Comparison of ENCODE assay signal across 7 cellular contexts in the genomic region with DNA sequence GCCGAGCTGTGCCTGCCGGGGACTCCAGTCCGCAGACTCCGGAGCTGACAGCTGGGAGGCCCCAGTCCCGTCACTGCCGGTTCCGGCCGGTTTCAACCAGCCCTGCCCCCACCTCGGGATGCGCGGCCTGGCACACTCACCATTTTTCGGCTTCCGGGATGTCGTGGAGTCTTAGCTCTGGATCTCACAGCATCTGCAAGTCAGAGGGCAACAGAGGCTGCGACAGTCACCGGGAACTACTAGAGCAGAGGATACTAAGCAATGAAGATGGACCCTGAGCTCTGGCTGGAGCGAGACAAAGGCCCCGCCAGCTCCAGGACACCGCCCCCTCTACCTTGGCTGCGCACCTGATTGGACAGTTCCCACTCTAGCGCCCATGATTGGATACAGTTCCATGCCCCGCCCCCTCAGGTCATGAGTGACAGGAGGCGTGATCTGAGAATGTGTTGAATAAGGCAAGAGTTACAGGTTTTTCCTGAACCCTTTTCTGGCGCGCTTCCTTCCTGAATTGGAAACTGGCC. TPM values are rescaled to one million over a fixed set of nuclear protein-coding genes. Genes with fewer than 3 reads are reported as not detected.
DNase-seq lines count a peak whose midpoint lies in the region; ATAC-seq and TF ChIP-seq lines count a peak whose summit lies in the region.

Gene ZNF682, minus strand, starts transcription at position 303 of the 521 bp plus-strand sequence. Its CDS starts 160 bp downstream, at position 143.

- H3K27ac ChIP-seq in left lung, result peak within 1 kb of the TSS; percentile 54 to 79

- no peak for TF ChIP-seq CTCF in left lung (IDR thresholded peaks at IDR 0.05)

- no peaks in the 10 kb centered on the region for H3K36me3 ChIP-seq in left lung

- peaks cover 0 to 5% of the 10 kb centered on the region in 2 donors for H3K4me1 ChIP-seq in left lung

- ATAC-seq in GM18517 (IDR thresholded peaks at IDR 0.05; ENCODE audit: unreplicated experiment) (peak; percentile 97), HG03025 (IDR thresholded peaks at IDR 0.05; ENCODE audit: low FRiP score, unreplicated experiment) (peak; percentile 82), left lung (peak; percentile 99)

- intact Hi-C loops in left lung (cut with DNase I), result no loop called here

- H3K4me3 ChIP-seq in left lung, result peak within 1 kb of the TSS; percentile 67 to 76

- DNase-seq in NCI-H2196 (lab: John Stamatoyannopoulos, UW; ENCODE audit: unreplicated experiment) (peak; percentile 94), dermis microvascular lymphatic vessel endothelial cell (ENCODE audit: low read depth in 2 of 2) (peak; percentile 91 to 93), left lung (peak; percentile 85 to 92)
- DNase-seq in activated CD4-positive, alpha-beta T cell treated with anti-CD3 and anti-CD28 coated beads, Interleukin-2, amount 50 U/mL, for 24 hours (ENCODE audit: low read depth in 1 of 2, low spot score in 1 of 2), result peak; percentile 81 to 95
- peak; percentile 95 to 98 for DNase-seq in stimulated activated CD4-positive, alpha-beta T cell treated with anti-CD3 and anti-CD28 coated beads, Interleukin-2, amount 100 ng/mL, for 24 hours

- H3K9me3 ChIP-seq in left lung, result peaks cover 0 to 12% of the 10 kb centered on the region in 2 donors

- no peaks in the 10 kb centered on the region for H3K27me3 ChIP-seq in left lung

RNA-seq across cellular contexts. Expression of gene ZNF682, which starts in this region (rescaled TPM):
- total RNA-seq in dermis microvascular lymphatic vessel endothelial cell, result 1.3 and 2.3 TPM in 2 replicates
- total RNA-seq in left lung, result 10 to 100 TPM in 1 of 2 donors, 1 to 10 TPM in 1; 6.2 to 11.7 TPM

Comparison
In these comparisons a context has a peak if more than half of its experiments do, and no peak if none do; other contexts are left out.
1. Peak in every context shown above with its lines: DNase-seq, ATAC-seq, H3K4me3 ChIP-seq and H3K27ac ChIP-seq.